In the genomic region with DNA sequence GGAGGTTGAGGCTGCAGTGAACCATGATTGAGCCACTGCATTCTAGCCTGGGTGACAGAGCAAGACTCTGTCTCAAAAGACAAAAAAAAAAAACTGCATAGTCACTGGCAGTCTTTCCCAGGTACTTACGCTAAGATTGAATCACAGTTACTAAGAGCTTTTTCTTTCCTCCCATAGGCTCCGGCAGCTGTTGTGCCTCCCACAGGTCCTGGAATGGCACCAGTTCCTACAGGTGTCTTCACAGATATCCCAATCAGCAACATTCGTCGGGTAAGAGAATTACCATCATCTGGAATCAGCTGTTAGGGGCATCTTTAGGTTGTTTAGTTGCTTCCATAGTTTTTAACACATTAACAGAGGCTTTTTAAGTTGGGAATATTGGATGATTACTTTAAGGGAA, we compare ENCODE assay signal across 8 cellular contexts. TPM values are rescaled to one million over a fixed set of nuclear protein-coding genes. Genes with fewer than 3 reads are reported as not detected.
"Had no signal": no experiment of that assay in that cellular context is flagged by ENCODE, and none has a peak within 500 bp of the region (broad histone marks: within the 10 kb centered on the region; RNA-seq: fewer than 3 reads in every experiment).

No MANE protein-coding gene starts in this region.

- H2AFZ ChIP-seq: GM23338 had no signal

- ATAC-seq: GM23338, HepG2 had no signal

- FAIRE-seq: H1, H54, HepG2 had no signal

- DNase-seq: H9, HCEC 1CT, KG1 had no signal

- H3K4me3 ChIP-seq: GM23338 had no signal

- H3K4me2 ChIP-seq: GM23338 had no signal

RNA-seq across cellular contexts. Expression of gene PIH1D2, which starts 28.9 kb away (rescaled TPM):
- polyA plus RNA-seq: IgD-negative memory B cell had no signal
